In the genomic region with DNA sequence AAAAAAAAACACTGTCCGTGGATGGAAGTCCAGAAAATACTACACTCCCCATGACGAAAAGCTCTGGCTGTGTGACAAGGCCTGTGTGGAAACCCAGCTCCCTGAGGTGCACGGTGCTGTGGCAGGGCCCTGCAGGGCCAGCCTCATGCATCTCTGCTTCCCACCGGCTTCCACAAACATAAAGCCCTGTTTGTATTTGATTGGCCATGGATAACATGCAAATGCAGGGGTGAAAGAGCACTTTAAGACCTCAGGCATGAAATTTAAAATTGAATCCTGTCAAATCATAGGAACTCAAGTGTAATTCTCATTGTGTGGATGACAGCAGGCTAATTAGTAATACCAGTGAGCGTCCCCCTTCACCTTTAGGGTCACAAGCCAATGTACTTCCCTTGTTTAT, we compare ENCODE assay signal across 18 cellular contexts.
"Had no signal": no experiment of that assay in that cellular context is flagged by ENCODE, and none has a peak within 500 bp of the region (broad histone marks: within the 10 kb centered on the region; RNA-seq: fewer than 3 reads in every experiment).

No MANE protein-coding gene starts in this region.

- H3K27me3 ChIP-seq: cardiac muscle cell, ovary, testis had no signal

- H3K9me3 ChIP-seq: esophagus squamous epithelium, ovary, testis, upper lobe of right lung had no signal

- H3K27ac ChIP-seq: cardiac muscle cell, esophagus squamous epithelium, left lung, ovary, sigmoid colon, testis, upper lobe of right lung had no signal

- H3K36me3 ChIP-seq: cardiac muscle cell, esophagus squamous epithelium, left lung, ovary, sigmoid colon, upper lobe of right lung had no signal

- DNase-seq: activated CD4-positive, alpha-beta memory T cell treated with anti-CD3 and anti-CD28 coated beads, Interleukin-2, amount 10 ng/mL, durations not matched to agents 7 days and 5 days; activated CD4-positive, alpha-beta T cell treated with anti-CD3 and anti-CD28 coated beads for 4 hours; activated CD8-positive, alpha-beta memory T cell treated with anti-CD3 and anti-CD28 coated beads, Interleukin-2, amount 10 ng/mL, durations not matched to agents 7 days and 5 days; activated naive CD4-positive, alpha-beta T cell treated with Interleukin-2 at 50 U/mL for 16 hours; activated naive CD8-positive, alpha-beta T cell treated with anti-CD3 and anti-CD28 coated beads, Interleukin-2, amount 10 ng/mL, durations not matched to agents 7 days and 5 days; activated T-cell treated with anti-CD3 and anti-CD28 coated beads, Interleukin-2, amount 50 U/mL, for 24 hours; amygdala; effector memory CD4-positive, alpha-beta T cell; esophagus squamous epithelium; kidney; left lung; mammary epithelial cell; ovary; sigmoid colon; stimulated activated CD4-positive, alpha-beta T cell treated with anti-CD3 and anti-CD28 coated beads, Interleukin-4, amount 100 ng/mL, for 24 hours; testis; upper lobe of right lung had no signal

- H3K4me1 ChIP-seq: esophagus squamous epithelium, left lung, sigmoid colon, testis, upper lobe of right lung had no signal

- H3K4me3 ChIP-seq: cardiac muscle cell, esophagus squamous epithelium, left lung, ovary, sigmoid colon, testis, upper lobe of right lung had no signal
